Comparison of ENCODE assay signal across 10 cellular contexts in the genomic region with DNA sequence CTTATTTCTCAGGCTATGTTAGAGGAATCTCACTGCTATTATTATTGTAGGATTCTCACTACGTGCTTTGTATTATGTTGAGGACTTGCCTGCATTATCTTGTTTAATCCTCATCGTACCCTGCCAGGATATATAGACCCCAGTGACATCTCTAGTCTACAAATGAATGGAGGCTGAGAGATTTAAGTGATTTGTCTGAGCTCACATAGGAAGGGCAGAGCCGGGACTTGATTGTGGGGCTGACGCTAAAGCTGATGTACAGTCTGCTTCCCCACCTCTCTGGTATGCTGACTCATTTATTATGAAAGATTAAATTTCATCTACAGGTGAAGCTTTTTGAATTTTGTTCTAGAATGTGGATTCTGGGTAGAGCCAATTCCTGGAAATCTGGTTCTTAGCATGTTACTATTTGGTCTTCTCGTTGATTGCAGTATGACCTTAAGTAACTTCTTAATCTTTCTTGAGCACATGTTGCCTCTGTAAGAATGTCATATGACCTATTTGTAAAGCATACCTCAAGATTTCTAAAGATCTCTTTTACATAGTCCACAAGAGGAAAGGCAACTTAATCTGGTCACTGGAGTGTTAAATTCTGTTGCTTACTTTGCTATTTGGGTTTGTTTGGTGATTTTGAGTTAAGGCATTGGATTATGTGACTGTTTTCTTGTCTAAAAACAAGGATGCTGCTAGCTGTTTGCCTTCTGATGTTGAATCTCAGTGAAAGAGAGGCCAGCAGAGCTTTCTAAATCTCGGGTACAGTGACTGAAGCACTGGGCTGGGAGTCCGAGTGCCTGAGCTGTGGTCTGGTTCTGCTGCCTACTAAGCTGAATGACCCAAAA. TPM values are rescaled to one million over a fixed set of nuclear protein-coding genes. Genes with fewer than 3 reads are reported as not detected.
DNase-seq lines count a peak whose midpoint lies in the region; ATAC-seq and TF ChIP-seq lines count a peak whose summit lies in the region.
"Had no signal": no experiment of that assay in that cellular context is flagged by ENCODE, and none has a peak within 500 bp of the region (broad histone marks: within the 10 kb centered on the region; RNA-seq: fewer than 3 reads in every experiment).

No MANE protein-coding gene starts in this region.

- 62% methylated on average over 7 of the region's 7 CpGs for whole genome bisulfite sequencing in prostate gland

- H3K9me3 ChIP-seq in BLaER1 treated with 17β-estradiol and CSF1 and Interleukin-3, amounts not matched to agents 10 nM and 100 nM (replicated peaks in 1 of 11), result peaks cover 0 to 7% (median 0%) of the 10 kb centered on the region in 11 experiments; a peak in 4 of 22 replicates
- H3K9me3 ChIP-seq in breast epithelium (no peaks in the 10 kb centered on the region), prostate gland (no peaks in the 10 kb centered on the region)
- H3K9me3 ChIP-seq in naive thymus-derived CD4-positive, alpha-beta T cell (ENCODE audit: control insufficient read depth in 2 of 3, low read length in 3 of 3), result no peaks in the 10 kb centered on the region

- peak overlapping the region in 5 of 10 experiments; percentile 27 to 96 (median 91); a peak in 8 of 20 replicates for H3K4me3 ChIP-seq in BLaER1 treated with 17β-estradiol and CSF1 and Interleukin-3, amounts not matched to agents 10 nM and 100 nM
- peak overlapping the region in 1 of 3 donors; percentile 2 for H3K4me3 ChIP-seq in breast epithelium
- no peak overlapping the region for H3K4me3 ChIP-seq in naive thymus-derived CD4-positive, alpha-beta T cell (ENCODE audit: low read length)
- H3K4me3 ChIP-seq in prostate gland, result no peak overlapping the region

- peak overlapping the region in 8 of 10 donors; percentile 10 to 60 (median 44) for H3K4me3 Mint-ChIP-seq in naive thymus-derived CD4-positive, alpha-beta T cell
- H3K4me3 Mint-ChIP-seq: IgD-negative memory B cell had no signal

- H3K4me1 ChIP-seq in BLaER1 treated with 17β-estradiol and CSF1 and Interleukin-3, amounts not matched to agents 10 nM and 100 nM, result peaks cover 74 to 100% (median 100%) of the 10 kb centered on the region in 10 experiments
- peaks cover 0 to 4% of the 10 kb centered on the region in 2 donors for H3K4me1 ChIP-seq in breast epithelium
- H3K4me1 ChIP-seq in naive thymus-derived CD4-positive, alpha-beta T cell (ENCODE audit: control insufficient read depth in 2 of 2, insufficient read depth in 2 of 2, low read length in 2 of 2), result peaks cover 35 to 37% of the 10 kb centered on the region in 2 donors
- no peaks in the 10 kb centered on the region for H3K4me1 ChIP-seq in prostate gland (replicated peaks)

- H3K36me3 Mint-ChIP-seq in naive thymus-derived CD4-positive, alpha-beta T cell, result peaks cover 0 to 17% (median 5%) of the 10 kb centered on the region in 5 donors

- H3K27ac Mint-ChIP-seq in naive thymus-derived CD4-positive, alpha-beta T cell, result peak overlapping the region in 6 of 9 donors; percentile 7 to 82 (median 48)
- H3K27ac Mint-ChIP-seq: IgD-negative memory B cell had no signal

- peak; percentile 63 for ATAC-seq in naive thymus-derived CD4-positive, alpha-beta T cell

- peaks cover 50 to 91% (median 84%) of the 10 kb centered on the region in 7 donors for H3K4me1 Mint-ChIP-seq in naive thymus-derived CD4-positive, alpha-beta T cell

- POLR2A ChIA-PET in naive thymus-derived CD4-positive, alpha-beta T cell (lab: Charles Lee), result interaction anchor here (0.6 to 1.1 kb wide), 2 partner anchors 13 to 27 kb away, joined by 3 to 8 read pairs; no protein-coding TSS in a partner anchor

- peaks cover 25 to 100% (median 89%) of the 10 kb centered on the region in 11 experiments; a peak in 21 of 22 replicates for H4K20me1 ChIP-seq in BLaER1 treated with 17β-estradiol and CSF1 and Interleukin-3, amounts not matched to agents 10 nM and 100 nM

- CTCF ChIA-PET in naive thymus-derived CD4-positive, alpha-beta T cell (lab: Charles Lee), result interaction anchor here (0.9 to 1.0 kb wide), 2 partner anchors 9 to 45 kb away, joined by 3 to 4 read pairs; no protein-coding TSS in a partner anchor

- no peaks in the 10 kb centered on the region for H3K27me3 ChIP-seq in BLaER1 treated with 17β-estradiol and CSF1 and Interleukin-3, amounts not matched to agents 10 nM and 100 nM
- H3K27me3 ChIP-seq in breast epithelium, result no peaks in the 10 kb centered on the region
- H3K27me3 ChIP-seq in naive thymus-derived CD4-positive, alpha-beta T cell (ENCODE audit: control insufficient read depth in 2 of 2, insufficient read depth in 2 of 2, low read length in 2 of 2), result no peaks in the 10 kb centered on the region
- H3K27me3 ChIP-seq in prostate gland (replicated peaks; ENCODE audit: insufficient read depth), result no peaks in the 10 kb centered on the region

- H3K27ac ChIP-seq in BLaER1 treated with 17β-estradiol and CSF1 and Interleukin-3, amounts not matched to agents 10 nM and 100 nM, result peak overlapping the region; percentile 78 to 100 (median 99)
- peak overlapping the region; percentile 53 to 67 for H3K27ac ChIP-seq in breast epithelium
- H3K27ac ChIP-seq in naive thymus-derived CD4-positive, alpha-beta T cell (ENCODE audit: low read depth, low read length), result no peak overlapping the region
- H3K27ac ChIP-seq in prostate gland, result no peak overlapping the region

- DNase-seq in MV-4-11 (lab: John Stamatoyannopoulos, UW) (peak; percentile 52), breast epithelium (ENCODE audit: low spot score in 2 of 2) (no peak), dedifferentiated amniotic fluid mesenchymal stem cell (ENCODE audit: extremely low spot score) (no peak), prostate gland (ENCODE audit: low spot score) (no peak), NCI-H2171 (lab: John Stamatoyannopoulos, UW) (no peak), NCI-H526 (lab: John Stamatoyannopoulos, UW) (no peak)
- DNase-seq in naive thymus-derived CD4-positive, alpha-beta T cell, result no peak
- DNase-seq: effector CD4-positive, alpha-beta T cell had no signal

- H3K36me3 ChIP-seq in BLaER1 treated with 17β-estradiol and CSF1 and Interleukin-3, amounts not matched to agents 10 nM and 100 nM, result peaks cover 44 to 98% (median 80%) of the 10 kb centered on the region in 11 experiments
- H3K36me3 ChIP-seq in breast epithelium (no peaks in the 10 kb centered on the region), prostate gland (no peaks in the 10 kb centered on the region)
- no peaks in the 10 kb centered on the region for H3K36me3 ChIP-seq in naive thymus-derived CD4-positive, alpha-beta T cell (ENCODE audit: control insufficient read depth in 2 of 3, insufficient read depth in 3 of 3, low read length in 3 of 3)

- no peak for TF ChIP-seq CTCF in breast epithelium (IDR thresholded peaks at IDR 0.05)
- TF ChIP-seq CTCF in prostate gland (IDR thresholded peaks at IDR 0.05), result no peak

- intact Hi-C loops in breast epithelium (cut with DNase I; ENCODE audit: low total_unique reads) (no loop called here), prostate gland (cut with DNase I) (no loop called here)
- intact Hi-C loops in naive thymus-derived CD4-positive, alpha-beta T cell (cut with micrococcal nuclease), result no loop called here

- no peaks in the 10 kb centered on the region for H3K9me3 Mint-ChIP-seq in naive thymus-derived CD4-positive, alpha-beta T cell
- H3K9me3 Mint-ChIP-seq: IgD-negative memory B cell had no signal

- peak overlapping the region; percentile 27 to 99 (median 80); a peak in 18 of 22 replicates for H3K9ac ChIP-seq in BLaER1 treated with 17β-estradiol and CSF1 and Interleukin-3, amounts not matched to agents 10 nM and 100 nM

- TF ChIP-seq POLR2A in breast epithelium (IDR thresholded peaks at IDR 0.05), result no peak
- no peak for TF ChIP-seq POLR2A in prostate gland (IDR thresholded peaks at IDR 0.05)

- H3K4me2 ChIP-seq in BLaER1 treated with 17β-estradiol and CSF1 and Interleukin-3, amounts not matched to agents 10 nM and 100 nM, result peak overlapping the region; percentile 23 to 99 (median 91)

- H3K27me3 Mint-ChIP-seq in naive thymus-derived CD4-positive, alpha-beta T cell, result no peaks in the 10 kb centered on the region
- H3K27me3 Mint-ChIP-seq: IgD-negative memory B cell had no signal

RNA-seq across cellular contexts. Expression of a gene that starts 12.4 kb away (rescaled TPM):
- total RNA-seq in breast epithelium (100 to 1,000 TPM; 121 to 162 (median 136) TPM), prostate gland (100 to 1,000 TPM in 1 of 2 donors, 10 to 100 TPM in 1; 98.9 to 160 TPM)
- 100 to 1,000 TPM in 1 of 5 experiments, 10 to 100 TPM in 4; 68.4 to 128 (median 80.1) TPM for total RNA-seq in naive thymus-derived CD4-positive, alpha-beta T cell
- 100 to 1,000 TPM; 116 to 118 TPM for polyA plus RNA-seq in naive thymus-derived CD4-positive, alpha-beta T cell

RNA-seq across cellular contexts. Expression of a gene that starts 40.6 kb away (rescaled TPM):
- total RNA-seq in breast epithelium (10 to 100 TPM in 1 of 3 donors, 1 to 10 TPM in 1, under 1 TPM in 1; 0.33 to 13.2 (median 6.7) TPM), prostate gland (1 to 10 TPM in 1 of 2 donors, not detected in 1; 4.5 TPM)
- total RNA-seq in naive thymus-derived CD4-positive, alpha-beta T cell, result 10 to 100 TPM in 1 of 5 experiments, 1 to 10 TPM in 3, under 1 TPM in 1; 0.94 to 25.7 (median 2.7) TPM
- under 1 TPM; 0.33 to 0.41 TPM for polyA plus RNA-seq in naive thymus-derived CD4-positive, alpha-beta T cell

RNA-seq across cellular contexts. Expression of a gene that starts 52.0 kb away (rescaled TPM):
- total RNA-seq in breast epithelium, result 1 to 10 TPM in 1 of 3 donors, under 1 TPM in 1, not detected in 1; 0.96 to 1.5 TPM
- under 1 TPM in 4 of 5 experiments, not detected in 1; 0.07 to 0.17 (median 0.13) TPM for total RNA-seq in naive thymus-derived CD4-positive, alpha-beta T cell
- under 1 TPM in 1 of 2 donors, not detected in 1; 0.04 TPM for polyA plus RNA-seq in naive thymus-derived CD4-positive, alpha-beta T cell
- under 1 TPM; 0.68 TPM for total RNA-seq in prostate gland
- polyA plus RNA-seq: IgD-negative memory B cell had no signal

Comparison
In these comparisons a context has a peak if more than half of its experiments do, and no peak if none do; other contexts are left out.
1. H3K27ac ChIP-seq: peak in BLaER1 treated with 17β-estradiol and CSF1 and Interleukin-3, amounts not matched to agents 10 nM and 100 nM (11 of 11) and breast epithelium (2 of 2); none in naive thymus-derived CD4-positive, alpha-beta T cell (single experiment) and prostate gland (0 of 2).